9 cellular contexts compared by ENCODE assay signal in the genomic region with DNA sequence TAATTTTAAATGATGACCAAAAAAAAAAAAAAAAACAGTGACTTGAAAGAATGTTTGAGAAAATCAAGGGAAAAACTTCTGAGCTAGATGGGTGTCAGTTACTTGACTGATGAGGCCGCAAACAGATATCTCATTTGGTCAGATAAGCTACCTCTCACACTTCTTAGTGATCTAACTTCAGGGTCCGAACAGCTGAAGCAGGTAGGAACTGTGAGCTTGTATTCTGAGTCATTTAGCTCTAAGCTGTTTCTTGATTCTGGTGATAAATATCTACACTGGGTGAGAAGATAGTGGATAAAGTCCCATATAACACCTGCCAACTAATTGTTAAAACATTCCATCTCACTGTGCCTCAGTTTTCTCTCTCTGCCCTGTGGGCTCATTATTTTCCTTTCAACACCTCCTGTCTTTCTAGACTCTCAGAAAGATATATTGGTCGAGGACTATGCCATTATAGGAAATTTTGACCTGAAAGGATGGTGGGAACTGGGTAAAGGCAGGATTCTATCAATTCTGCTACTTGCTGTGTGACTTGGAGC. TPM values are rescaled to one million over a fixed set of nuclear protein-coding genes. Genes with fewer than 3 reads are reported as not detected.
DNase-seq lines count a peak whose midpoint lies in the region; ATAC-seq and TF ChIP-seq lines count a peak whose summit lies in the region.
"Had no signal": no experiment of that assay in that cellular context is flagged by ENCODE, and none has a peak within 500 bp of the region (broad histone marks: within the 10 kb centered on the region; RNA-seq: fewer than 3 reads in every experiment).

No MANE protein-coding gene starts in this region.

- H3K4me3 ChIP-seq in BLaER1 treated with 17β-estradiol and CSF1 and Interleukin-3, amounts not matched to agents 10 nM and 100 nM = no peak overlapping the region
- H3K4me3 ChIP-seq: thoracic aorta had no signal

- no peaks in the 10 kb centered on the region for H3K27me3 Mint-ChIP-seq in IgD-negative memory B cell
- no peaks in the 10 kb centered on the region for H3K27me3 Mint-ChIP-seq in effector memory CD8-positive, alpha-beta T cell

- ATAC-seq in GM18505 (IDR thresholded peaks at IDR 0.05; ENCODE audit: unreplicated experiment) (peak; percentile 33), GM21447 (IDR thresholded peaks at IDR 0.05; ENCODE audit: unreplicated experiment) (no peak)
- peak; percentile 23 for ATAC-seq in effector memory CD8-positive, alpha-beta T cell (replicated peaks)

- peak overlapping the region; percentile 51 to 94 (median 64) for H3K4me3 Mint-ChIP-seq in IgD-negative memory B cell
- H3K4me3 Mint-ChIP-seq in effector memory CD8-positive, alpha-beta T cell = peak overlapping the region; percentile 62 to 73

- H4K20me1 ChIP-seq in BLaER1 treated with 17β-estradiol and CSF1 and Interleukin-3, amounts not matched to agents 10 nM and 100 nM = peaks cover 0 to 29% (median 5%) of the 10 kb centered on the region in 11 experiments; a peak in 7 of 22 replicates

- peak overlapping the region in 3 of 11 experiments; percentile 0 to 16 (median 9); a peak in 2 of 22 replicates for H3K9ac ChIP-seq in BLaER1 treated with 17β-estradiol and CSF1 and Interleukin-3, amounts not matched to agents 10 nM and 100 nM

- H3K4me1 Mint-ChIP-seq in IgD-negative memory B cell = peaks cover 34 to 54% (median 40%) of the 10 kb centered on the region in 3 donors
- H3K4me1 Mint-ChIP-seq in effector memory CD8-positive, alpha-beta T cell (ENCODE audit: low read depth in 2 of 2) = peaks cover 39 to 42% of the 10 kb centered on the region in 2 donors

- H3K36me3 Mint-ChIP-seq in IgD-negative memory B cell = peaks cover 9% of the 10 kb centered on the region
- peaks cover 11% of the 10 kb centered on the region for H3K36me3 Mint-ChIP-seq in effector memory CD8-positive, alpha-beta T cell (ENCODE audit: insufficient read depth)

- peak overlapping the region; percentile 52 to 95 (median 65) for H3K27ac Mint-ChIP-seq in IgD-negative memory B cell
- H3K27ac Mint-ChIP-seq in effector memory CD8-positive, alpha-beta T cell = peak overlapping the region; percentile 78 to 93

- TF ChIP-seq POLR2A in GM18505 (IDR thresholded peaks at IDR 0.05; ENCODE audit: borderline replicate concordance, extremely low read depth, insufficient read depth, insufficient read length) = no peak

- DNase-seq in effector memory CD8-positive, alpha-beta T cell = no peak
- DNase-seq in NCI-H2029 treated with DMSO at 0.1 percent for 48 hours (lab: John Stamatoyannopoulos, UW) (no peak), KG1 (lab: John Stamatoyannopoulos, UW) (no peak), NCI-H1105 (lab: John Stamatoyannopoulos, UW) (no peak)

- H3K9me3 ChIP-seq in BLaER1 treated with 17β-estradiol and CSF1 and Interleukin-3, amounts not matched to agents 10 nM and 100 nM (replicated peaks in 1 of 11) = peaks cover 0 to under 1% (median 0%) of the 10 kb centered on the region in 11 experiments; a peak in 1 of 22 replicates
- H3K9me3 ChIP-seq: thoracic aorta had no signal

- peak overlapping the region in 3 of 11 experiments; percentile 1 to 49 (median 47); a peak in 3 of 22 replicates for H3K27ac ChIP-seq in BLaER1 treated with 17β-estradiol and CSF1 and Interleukin-3, amounts not matched to agents 10 nM and 100 nM
- H3K27ac ChIP-seq: thoracic aorta had no signal

- H3K9me3 Mint-ChIP-seq in IgD-negative memory B cell = no peaks in the 10 kb centered on the region
- no peaks in the 10 kb centered on the region for H3K9me3 Mint-ChIP-seq in effector memory CD8-positive, alpha-beta T cell

- H3K36me3 ChIP-seq in BLaER1 treated with 17β-estradiol and CSF1 and Interleukin-3, amounts not matched to agents 10 nM and 100 nM = peaks cover 3 to 44% (median 11%) of the 10 kb centered on the region in 11 experiments; a peak in 9 of 22 replicates
- H3K36me3 ChIP-seq: thoracic aorta had no signal

- no peaks in the 10 kb centered on the region for H3K27me3 ChIP-seq in BLaER1 treated with 17β-estradiol and CSF1 and Interleukin-3, amounts not matched to agents 10 nM and 100 nM

- H3K4me1 ChIP-seq in BLaER1 treated with 17β-estradiol and CSF1 and Interleukin-3, amounts not matched to agents 10 nM and 100 nM = peaks cover 17 to 41% (median 26%) of the 10 kb centered on the region in 10 experiments

- peak overlapping the region; percentile 27 to 68 (median 57); a peak in 20 of 22 replicates for H3K4me2 ChIP-seq in BLaER1 treated with 17β-estradiol and CSF1 and Interleukin-3, amounts not matched to agents 10 nM and 100 nM

RNA-seq across cellular contexts. Expression of a gene that starts 7.7 kb away (rescaled TPM):
- 6.9 TPM for polyA plus RNA-seq in IgD-negative memory B cell
